ENCODE assay signal across 1 cellular context in the genomic region with DNA sequence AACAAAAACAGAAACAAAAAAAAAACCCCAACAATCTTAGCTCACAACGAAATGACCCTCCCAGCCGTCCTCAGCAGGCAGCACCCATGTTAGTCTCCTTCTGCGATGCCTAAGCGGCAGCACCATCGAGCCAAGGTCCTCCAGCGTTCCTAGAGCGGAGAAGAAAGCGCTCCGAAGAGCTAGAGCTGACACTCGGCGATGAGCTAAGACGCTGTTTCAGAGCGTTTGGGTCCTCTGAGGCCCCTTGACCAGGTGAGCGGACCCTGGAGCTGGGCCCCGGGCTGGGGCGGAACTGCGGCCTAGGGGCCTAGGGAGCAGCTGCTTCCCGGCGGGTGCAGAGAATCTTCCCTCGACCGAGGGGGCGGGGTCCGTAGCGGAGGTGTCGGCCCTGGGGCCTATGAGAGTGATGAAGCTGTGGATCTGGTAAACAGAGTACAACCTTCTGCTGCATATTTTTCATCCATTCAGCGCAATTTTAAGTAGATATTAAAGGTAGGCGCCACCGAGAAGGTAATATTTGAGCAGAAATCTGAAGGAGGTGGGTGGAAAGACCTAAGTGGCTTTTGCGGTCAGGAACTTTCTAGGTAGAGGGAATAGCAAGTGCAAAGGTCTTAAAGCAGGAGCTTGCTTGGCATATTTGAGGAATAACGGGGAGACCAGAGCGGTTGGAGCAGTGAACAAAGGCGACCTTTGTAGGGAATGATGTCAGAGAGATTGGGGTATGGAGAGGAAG.
TF ChIP-seq lines count a peak whose summit lies in the region.

ZSCAN26 (plus strand) TSS at position 182 of the 733 bp plus-strand sequence. CDS start 4,777 bp downstream, outside the sequence.

TF ChIP-seq in WTC11, 78 proteins besides CTCF, POLR2A, EP300 and RAD21 (continued from another document and continues in another):
- TF ChIP-seq, protein P1, sequence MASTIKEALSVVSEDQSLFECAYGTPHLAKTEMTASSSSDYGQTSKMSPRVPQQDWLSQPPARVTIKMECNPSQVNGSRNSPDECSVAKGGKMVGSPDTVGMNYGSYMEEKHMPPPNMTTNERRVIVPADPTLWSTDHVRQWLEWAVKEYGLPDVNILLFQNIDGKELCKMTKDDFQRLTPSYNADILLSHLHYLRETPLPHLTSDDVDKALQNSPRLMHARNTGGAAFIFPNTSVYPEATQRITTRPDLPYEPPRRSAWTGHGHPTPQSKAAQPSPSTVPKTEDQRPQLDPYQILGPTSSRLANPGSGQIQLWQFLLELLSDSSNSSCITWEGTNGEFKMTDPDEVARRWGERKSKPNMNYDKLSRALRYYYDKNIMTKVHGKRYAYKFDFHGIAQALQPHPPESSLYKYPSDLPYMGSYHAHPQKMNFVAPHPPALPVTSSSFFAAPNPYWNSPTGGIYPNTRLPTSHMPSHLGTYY (CRISPR knock-in tag; IDR thresholded peaks at IDR 0.05): no peak
- TF ChIP-seq, protein P2, sequence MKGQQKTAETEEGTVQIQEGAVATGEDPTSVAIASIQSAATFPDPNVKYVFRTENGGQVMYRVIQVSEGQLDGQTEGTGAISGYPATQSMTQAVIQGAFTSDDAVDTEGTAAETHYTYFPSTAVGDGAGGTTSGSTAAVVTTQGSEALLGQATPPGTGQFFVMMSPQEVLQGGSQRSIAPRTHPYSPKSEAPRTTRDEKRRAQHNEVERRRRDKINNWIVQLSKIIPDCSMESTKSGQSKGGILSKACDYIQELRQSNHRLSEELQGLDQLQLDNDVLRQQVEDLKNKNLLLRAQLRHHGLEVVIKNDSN (CRISPR knock-in tag; IDR thresholded peaks at IDR 0.05): peak; percentile 45; the same call in 1 of the 2 replicates
- TF ChIP-seq STAT6 (CRISPR knock-in tag; conservative IDR thresholded peaks at IDR 0.05; ENCODE audit: low read depth): no peak
- no peak for TF ChIP-seq KAT7 (CRISPR knock-in tag; IDR thresholded peaks at IDR 0.05; ENCODE audit: borderline replicate concordance)
- 0 out of 2 replicates have a peak, but pooled peaks have one; percentile 16 for TF ChIP-seq TEAD4 (CRISPR knock-in tag; IDR thresholded peaks at IDR 0.05)
- TF ChIP-seq NR2C2 (CRISPR knock-in tag; IDR thresholded peaks at IDR 0.05): no peak
- no peak for TF ChIP-seq PRRX2 (CRISPR knock-in tag; IDR thresholded peaks at IDR 0.05)
- TF ChIP-seq TEAD1 (CRISPR knock-in tag; IDR thresholded peaks at IDR 0.05): no peak
- TF ChIP-seq OVOL2 (CRISPR knock-in tag; IDR thresholded peaks at IDR 0.05; ENCODE audit: borderline replicate concordance): no peak
- TF ChIP-seq MYBL2 (CRISPR knock-in tag; IDR thresholded peaks at IDR 0.05): peak; percentile 44; the same call in 1 of the 2 replicates
- no peak for TF ChIP-seq ZNF396 (CRISPR knock-in tag; IDR thresholded peaks at IDR 0.05; ENCODE audit: borderline replicate concordance)
- TF ChIP-seq RORB (CRISPR knock-in tag; IDR thresholded peaks at IDR 0.05): no peak
- TF ChIP-seq NFE2L1 (CRISPR knock-in tag; IDR thresholded peaks at IDR 0.05): 0 out of 2 replicates have a peak, but pooled peaks have one; percentile 47
- TF ChIP-seq SOX15 (CRISPR knock-in tag; IDR thresholded peaks at IDR 0.05): no peak
- TF ChIP-seq, protein P3, sequence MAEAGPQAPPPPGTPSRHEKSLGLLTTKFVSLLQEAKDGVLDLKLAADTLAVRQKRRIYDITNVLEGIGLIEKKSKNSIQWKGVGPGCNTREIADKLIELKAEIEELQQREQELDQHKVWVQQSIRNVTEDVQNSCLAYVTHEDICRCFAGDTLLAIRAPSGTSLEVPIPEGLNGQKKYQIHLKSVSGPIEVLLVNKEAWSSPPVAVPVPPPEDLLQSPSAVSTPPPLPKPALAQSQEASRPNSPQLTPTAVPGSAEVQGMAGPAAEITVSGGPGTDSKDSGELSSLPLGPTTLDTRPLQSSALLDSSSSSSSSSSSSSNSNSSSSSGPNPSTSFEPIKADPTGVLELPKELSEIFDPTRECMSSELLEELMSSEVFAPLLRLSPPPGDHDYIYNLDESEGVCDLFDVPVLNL (CRISPR knock-in tag; IDR thresholded peaks at IDR 0.05; ENCODE audit: borderline replicate concordance, low read depth): no peak
- no peak for TF ChIP-seq ZBTB21 (CRISPR knock-in tag; IDR thresholded peaks at IDR 0.05; ENCODE audit: borderline replicate concordance)
- no peak for TF ChIP-seq ZNF512 (CRISPR knock-in tag; IDR thresholded peaks at IDR 0.05; ENCODE audit: borderline replicate concordance)
- no peak for TF ChIP-seq ZNF416 (CRISPR knock-in tag; IDR thresholded peaks at IDR 0.05)
- TF ChIP-seq, protein P4, sequence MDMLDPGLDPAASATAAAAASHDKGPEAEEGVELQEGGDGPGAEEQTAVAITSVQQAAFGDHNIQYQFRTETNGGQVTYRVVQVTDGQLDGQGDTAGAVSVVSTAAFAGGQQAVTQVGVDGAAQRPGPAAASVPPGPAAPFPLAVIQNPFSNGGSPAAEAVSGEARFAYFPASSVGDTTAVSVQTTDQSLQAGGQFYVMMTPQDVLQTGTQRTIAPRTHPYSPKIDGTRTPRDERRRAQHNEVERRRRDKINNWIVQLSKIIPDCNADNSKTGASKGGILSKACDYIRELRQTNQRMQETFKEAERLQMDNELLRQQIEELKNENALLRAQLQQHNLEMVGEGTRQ (CRISPR knock-in tag; IDR thresholded peaks at IDR 0.05): no peak
- peak; percentile 78; the same call in 1 of the 2 replicates for TF ChIP-seq FOXP1 (CRISPR knock-in tag; IDR thresholded peaks at IDR 0.05; ENCODE audit: borderline replicate concordance)
- no peak for TF ChIP-seq ZNF263 (CRISPR knock-in tag; IDR thresholded peaks at IDR 0.05; ENCODE audit: low read depth)
- no peak for TF ChIP-seq ATF2 (CRISPR knock-in tag; IDR thresholded peaks at IDR 0.05; ENCODE audit: borderline replicate concordance, low read depth)
- TF ChIP-seq NFYB (CRISPR knock-in tag; conservative IDR thresholded peaks at IDR 0.05; ENCODE audit: low read depth): no peak
- peak; percentile 59; the same call in 1 of the 2 replicates for TF ChIP-seq MAX (CRISPR knock-in tag; IDR thresholded peaks at IDR 0.05)
- TF ChIP-seq, protein P5, sequence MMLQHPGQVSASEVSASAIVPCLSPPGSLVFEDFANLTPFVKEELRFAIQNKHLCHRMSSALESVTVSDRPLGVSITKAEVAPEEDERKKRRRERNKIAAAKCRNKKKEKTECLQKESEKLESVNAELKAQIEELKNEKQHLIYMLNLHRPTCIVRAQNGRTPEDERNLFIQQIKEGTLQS (CRISPR knock-in tag; conservative IDR thresholded peaks at IDR 0.05): no peak
- no peak for TF ChIP-seq FOXJ3 (CRISPR knock-in tag; IDR thresholded peaks at IDR 0.05; ENCODE audit: borderline replicate concordance)
- TF ChIP-seq, protein P6, sequence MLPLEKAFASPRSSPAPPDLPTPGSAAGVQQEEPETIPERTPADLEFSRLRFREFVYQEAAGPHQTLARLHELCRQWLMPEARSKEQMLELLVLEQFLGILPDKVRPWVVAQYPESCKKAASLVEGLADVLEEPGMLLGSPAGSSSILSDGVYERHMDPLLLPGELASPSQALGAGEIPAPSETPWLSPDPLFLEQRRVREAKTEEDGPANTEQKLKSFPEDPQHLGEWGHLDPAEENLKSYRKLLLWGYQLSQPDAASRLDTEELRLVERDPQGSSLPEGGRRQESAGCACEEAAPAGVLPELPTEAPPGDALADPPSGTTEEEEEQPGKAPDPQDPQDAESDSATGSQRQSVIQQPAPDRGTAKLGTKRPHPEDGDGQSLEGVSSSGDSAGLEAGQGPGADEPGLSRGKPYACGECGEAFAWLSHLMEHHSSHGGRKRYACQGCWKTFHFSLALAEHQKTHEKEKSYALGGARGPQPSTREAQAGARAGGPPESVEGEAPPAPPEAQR (CRISPR knock-in tag; IDR thresholded peaks at IDR 0.05): no peak
- TF ChIP-seq ZNF671 (CRISPR knock-in tag; IDR thresholded peaks at IDR 0.05): no peak
- TF ChIP-seq ATF1 (CRISPR knock-in tag; IDR thresholded peaks at IDR 0.05): no peak
- TF ChIP-seq JAZF1 (CRISPR knock-in tag; IDR thresholded peaks at IDR 0.05): no peak
- TF ChIP-seq ELF4 (CRISPR knock-in tag; IDR thresholded peaks at IDR 0.05; ENCODE audit: low read depth): no peak
- TF ChIP-seq ZNF219 (CRISPR knock-in tag; IDR thresholded peaks at IDR 0.05; ENCODE audit: borderline replicate concordance): no peak
- no peak for TF ChIP-seq AR (CRISPR knock-in tag; IDR thresholded peaks at IDR 0.05)
- no peak for TF ChIP-seq RELA (CRISPR knock-in tag; IDR thresholded peaks at IDR 0.05; ENCODE audit: borderline replicate concordance)
- TF ChIP-seq NR3C1 (CRISPR knock-in tag; conservative IDR thresholded peaks at IDR 0.05; ENCODE audit: low read depth): no peak
- TF ChIP-seq, protein P7, sequence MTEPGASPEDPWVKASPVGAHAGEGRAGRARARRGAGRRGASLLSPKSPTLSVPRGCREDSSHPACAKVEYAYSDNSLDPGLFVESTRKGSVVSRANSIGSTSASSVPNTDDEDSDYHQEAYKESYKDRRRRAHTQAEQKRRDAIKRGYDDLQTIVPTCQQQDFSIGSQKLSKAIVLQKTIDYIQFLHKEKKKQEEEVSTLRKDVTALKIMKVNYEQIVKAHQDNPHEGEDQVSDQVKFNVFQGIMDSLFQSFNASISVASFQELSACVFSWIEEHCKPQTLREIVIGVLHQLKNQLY (CRISPR knock-in tag; IDR thresholded peaks at IDR 0.05): no peak
- TF ChIP-seq FOXP4 (CRISPR knock-in tag; IDR thresholded peaks at IDR 0.05): 0 out of 2 replicates have a peak, but pooled peaks have one; percentile 29
- TF ChIP-seq GTF2I (CRISPR knock-in tag; conservative IDR thresholded peaks at IDR 0.05): no peak
